ENCODE assay signal across 8 cellular contexts in the genomic region with DNA sequence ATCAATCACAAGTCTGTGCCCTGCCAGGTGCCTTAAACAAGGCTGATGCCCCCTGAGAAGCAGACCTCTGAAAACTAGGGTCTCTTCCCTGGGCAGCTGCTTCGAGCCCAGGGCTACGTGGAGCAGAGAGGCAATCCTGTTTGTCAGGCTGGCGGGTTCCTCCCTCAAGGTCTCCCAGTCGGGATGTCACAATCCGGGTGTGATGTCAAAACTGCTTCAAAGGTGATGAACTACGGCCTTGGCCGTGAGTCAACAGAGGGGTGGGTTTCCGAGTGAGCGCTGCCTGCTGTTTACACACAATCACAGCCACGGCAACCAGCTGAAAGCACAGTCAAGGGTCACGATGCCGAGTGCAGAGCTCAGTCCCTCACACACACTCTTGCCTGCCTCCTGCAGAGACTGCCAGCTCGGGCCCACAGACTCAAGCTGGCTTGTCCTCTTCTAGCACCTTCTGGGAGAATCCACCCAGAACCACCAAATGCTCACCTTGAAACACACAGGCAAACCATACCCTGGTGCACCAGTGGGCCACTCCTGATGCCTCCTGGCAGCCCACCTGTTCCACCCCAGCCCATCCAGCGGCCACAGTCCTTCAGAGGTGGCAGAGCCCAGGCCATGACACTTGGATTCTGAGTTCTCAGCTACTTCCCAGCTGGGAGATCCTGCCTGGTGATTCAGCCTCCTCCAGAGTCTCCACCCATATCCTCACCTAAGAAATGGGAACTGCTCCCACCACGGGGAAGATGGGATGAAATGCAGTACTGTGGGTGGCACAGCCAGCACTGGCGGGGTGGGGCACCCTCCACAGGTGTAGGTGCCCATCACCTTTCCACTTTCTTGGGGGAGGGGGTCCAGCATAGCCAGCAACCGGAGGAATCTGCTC. TPM values are rescaled to one million over a fixed set of nuclear protein-coding genes. Genes with fewer than 3 reads are reported as not detected.
DNase-seq lines count a peak whose midpoint lies in the region; ATAC-seq and TF ChIP-seq lines count a peak whose summit lies in the region.

No MANE protein-coding gene starts in this region.

- no peaks in the 10 kb centered on the region for H3K27me3 ChIP-seq in uterus

- H3K9me3 ChIP-seq in uterus: no peaks in the 10 kb centered on the region

- H3K36me3 ChIP-seq in uterus: no peaks in the 10 kb centered on the region

- H3K4me3 ChIP-seq in uterus: no peak overlapping the region

- TF ChIP-seq POLR2A in uterus (IDR thresholded peaks at IDR 0.05): no peak

- peak overlapping the region; percentile 44 to 80 for H3K27ac ChIP-seq in uterus

- peaks cover 0 to 22% of the 10 kb centered on the region in 2 donors for H3K4me1 ChIP-seq in uterus

- no peak for TF ChIP-seq CTCF in uterus (IDR thresholded peaks at IDR 0.05)

- peak; percentile 88 for ATAC-seq in left lobe of liver
- ATAC-seq in GM21786 (IDR thresholded peaks at IDR 0.05; ENCODE audit: unreplicated experiment): no peak
- no peak for ATAC-seq in HG02678 (IDR thresholded peaks at IDR 0.05; ENCODE audit: unreplicated experiment)

- intact Hi-C loops in uterus (cut with DNase I; ENCODE audit: low total_unique reads): no loop called here

- DNase-seq in activated gamma-delta T cell treated with Interleukin-2 at 50 U/mL for 16 hours (peak; percentile 41), activated gamma-delta T cell (lab: John Stamatoyannopoulos, UW) (no peak), brain pericyte (ENCODE audit: low read depth, low spot score) (peak; percentile 80), left lobe of liver (ENCODE audit: low spot score) (peak; percentile 99), uterus (peak; percentile 50 to 70)
- DNase-seq in stimulated activated CD4-positive, alpha-beta T cell treated with anti-CD3 and anti-CD28 coated beads, Interleukin-4, amount 100 ng/mL, for 24 hours: no peak

RNA-seq across cellular contexts. Expression of a gene that starts 6.8 kb away (rescaled TPM):
- total RNA-seq in left lobe of liver: 11.2 TPM
- 10 to 100 TPM in 3 of 4 donors, 1 to 10 TPM in 1; 4.1 to 43.5 (median 21.7) TPM for total RNA-seq in uterus

RNA-seq across cellular contexts. Expression of a gene that starts 28.3 kb away (rescaled TPM):
- total RNA-seq in left lobe of liver (116 TPM), uterus (100 to 1,000 TPM; 139 to 273 (median 205) TPM)

RNA-seq across cellular contexts. Expression of a gene that starts 42.6 kb away (rescaled TPM):
- 30.4 TPM for total RNA-seq in left lobe of liver
- total RNA-seq in uterus: 100 to 1,000 TPM in 1 of 4 donors, 10 to 100 TPM in 3; 30.3 to 113 (median 82.5) TPM

RNA-seq across cellular contexts. Expression of a gene that starts 56.6 kb away (rescaled TPM):
- 425 TPM for total RNA-seq in left lobe of liver
- total RNA-seq in uterus: 1,000 to 10,000 TPM in 2 of 4 donors, 100 to 1,000 TPM in 2; 295 to 1,369 (median 721) TPM

Comparison
In these comparisons a context has a peak if more than half of its experiments do, and no peak if none do; other contexts are left out.
1. DNase-seq: peak in activated gamma-delta T cell treated with Interleukin-2 at 50 U/mL for 16 hours (single experiment), brain pericyte (single experiment), left lobe of liver (single experiment) and uterus (2 of 2); none in activated gamma-delta T cell (single experiment) and stimulated activated CD4-positive, alpha-beta T cell treated with anti-CD3 and anti-CD28 coated beads, Interleukin-4, amount 100 ng/mL, for 24 hours (single experiment).